In genomic region chr13:59950201-59950730, GRCh38 we compare ENCODE assay signal across 1 cellular context.
TF ChIP-seq lines count a peak whose summit lies in the region.

No MANE protein-coding gene starts in this region.

TF ChIP-seq in SK-N-SH, 30 proteins besides CTCF, POLR2A, EP300 and RAD21 (continued from another document):
- TF ChIP-seq REST (IDR thresholded peaks at IDR 0.05; ENCODE audit: low read depth, low read length): no peak
- TF ChIP-seq TEAD4 (IDR thresholded peaks at IDR 0.05; ENCODE audit: borderline replicate concordance, insufficient read depth): no peak
- TF ChIP-seq FOXJ3 (CRISPR knock-in tag; IDR thresholded peaks at IDR 0.05): no peak
- TF ChIP-seq EZH2phosphoT487 (IDR thresholded peaks at IDR 0.05; ENCODE audit: borderline replicate concordance, low read depth): no peak
- no peak for TF ChIP-seq RXRA (IDR thresholded peaks at IDR 0.05; ENCODE audit: borderline replicate concordance, low read depth)
- no peak for TF ChIP-seq FOXM1 (IDR thresholded peaks at IDR 0.05; ENCODE audit: low read depth)
- no peak for TF ChIP-seq YY1 (IDR thresholded peaks at IDR 0.05; ENCODE audit: low read depth)
- TF ChIP-seq MXI1 (IDR thresholded peaks at IDR 0.05; ENCODE audit: low read depth, low read length): no peak
- no peak for TF ChIP-seq NRF1 (IDR thresholded peaks at IDR 0.05; ENCODE audit: low read depth, low read length)
- TF ChIP-seq SMC3 (IDR thresholded peaks at IDR 0.05; ENCODE audit: low read depth, low read length): no peak
- no peak for TF ChIP-seq ELF1 (IDR thresholded peaks at IDR 0.05)
- no peak for TF ChIP-seq SIN3A (IDR thresholded peaks at IDR 0.05; ENCODE audit: borderline replicate concordance, low read depth, low read length)
TF ChIP-seq in SK-N-SH: peak in this region for 0.
